Comparison of ENCODE assay signal across 25 cellular contexts in the genomic region with DNA sequence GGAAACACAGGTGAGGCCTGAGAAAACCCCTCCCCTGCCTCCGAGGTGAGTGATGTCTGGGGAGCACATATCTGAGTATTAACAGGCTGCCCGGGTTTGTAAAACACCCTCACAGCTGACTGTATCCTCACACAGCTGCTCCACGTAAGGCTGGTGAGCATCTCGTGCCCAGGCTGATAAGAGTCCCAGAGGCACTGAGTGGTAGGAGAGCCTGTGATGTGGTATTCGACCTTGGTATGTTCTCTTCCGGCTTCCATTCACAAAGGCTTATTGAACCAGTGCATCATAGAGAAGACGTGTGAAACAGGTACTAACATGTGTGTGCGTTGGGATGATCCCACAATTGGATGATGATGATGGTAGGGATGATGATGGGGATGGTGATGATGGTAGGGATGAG.
DNase-seq lines count a peak whose midpoint lies in the region; ATAC-seq, FAIRE-seq and TF ChIP-seq lines count a peak whose summit lies in the region.
"Had no signal": no experiment of that assay in that cellular context is flagged by ENCODE, and none has a peak within 500 bp of the region (broad histone marks: within the 10 kb centered on the region; RNA-seq: fewer than 3 reads in every experiment).

No MANE protein-coding gene starts in this region.

- H4K20me1 ChIP-seq in BLaER1 (no peaks in the 10 kb centered on the region), DND-41 (ENCODE audit: insufficient read depth, low read length) (no peaks in the 10 kb centered on the region), GM12878 (ENCODE audit: control insufficient read depth, insufficient read depth) (no peaks in the 10 kb centered on the region)
- H4K20me1 ChIP-seq: BLaER1 treated with 17β-estradiol and CSF1 and Interleukin-3, amounts not matched to agents 10 nM and 100 nM had no signal

- in situ Hi-C loops in GM12878 (cut with MboI), result no loop called here

- POLR2A ChIA-PET in GM12878 (lab: Charles Lee), result no interaction called here

- ATAC-seq in DND-41 (ENCODE audit: insufficient read depth, low read depth) (peak; percentile 44; the same call in 1 of the 3 replicates), GM12878 (peak; percentile 17; the same call in 1 of the 3 replicates), SK-N-SH treated with all-trans-retinoic acid at 6 μM for 48 hours (no peak)
- ATAC-seq: CD8-positive, alpha-beta T cell had no signal

- WGBS in GM12878 (ENCODE audit: insufficient coverage, insufficient replicate concordance, low lambda C conversion rate, missing lambda C conversion rate), result 17% methylated on average over 8 of the region's 8 CpGs
- WGBS in esophagus muscularis mucosa, result 91% methylated on average over 6 of the region's 8 CpGs
- 64 to 77% (median 72%) methylated on average over 6 to 8 of the region's 8 CpGs for WGBS in adrenal gland, 4 donors

- H3K27ac ChIP-seq in BLaER1 (no peak overlapping the region), DND-41 (ENCODE audit: low read length) (no peak overlapping the region), GM12878 (ENCODE audit: control insufficient read depth, insufficient read depth) (no peak overlapping the region), esophagus muscularis mucosa (replicated peaks in 1 of 4) (no peak overlapping the region), adrenal gland (no peak overlapping the region)
- H3K27ac ChIP-seq: BLaER1 treated with 17β-estradiol and CSF1 and Interleukin-3, amounts not matched to agents 10 nM and 100 nM; C4-2B had no signal

- no peak overlapping the region for H3K4me3 ChIP-seq in BLaER1
- H3K4me3 ChIP-seq in DND-41 (ENCODE audit: low read depth in 1 of 2, low read length in 2 of 2), result no peak overlapping the region
- H3K4me3 ChIP-seq in GM12878, result no peak overlapping the region
- no peak overlapping the region for H3K4me3 ChIP-seq in esophagus muscularis mucosa
- H3K4me3 ChIP-seq in adrenal gland, result no peak overlapping the region
- H3K4me3 ChIP-seq: BLaER1 treated with 17β-estradiol and CSF1 and Interleukin-3, amounts not matched to agents 10 nM and 100 nM had no signal

- TF ChIP-seq EP300 in GM12878 (IDR thresholded peaks at IDR 0.05; ENCODE audit: borderline replicate concordance in 1 of 2, control insufficient read depth in 1 of 2, low read depth in 2 of 2, low read length in 2 of 2) (no peak), esophagus muscularis mucosa (IDR thresholded peaks at IDR 0.05) (no peak)

- SMC1A ChIA-PET in GM12878 (lab: Charles Lee; ENCODE audit: uncharacterized antibody, unreplicated experiment), result interaction anchor here (0.7 to 1.2 kb wide), 2 partner anchors 18 to 20 kb away, joined by 3 read pairs; no protein-coding TSS in a partner anchor

- BruUV-seq in GM12878 (replicated peaks; lab: Mats Ljungman, UMichigan), result no TSS peak

- H2AFZ ChIP-seq in DND-41 (ENCODE audit: low read depth, low read length), result no peak overlapping the region
- H2AFZ ChIP-seq in GM12878 (ENCODE audit: control insufficient read depth, low read depth, low read length), result no peak overlapping the region

- H3K9me3 ChIP-seq in BLaER1 (no peaks in the 10 kb centered on the region), DND-41 (ENCODE audit: insufficient read depth, low read length, severe bottlenecking) (no peaks in the 10 kb centered on the region), GM12878 (replicated peaks; ENCODE audit: control insufficient read depth, insufficient read depth, low read length) (no peaks in the 10 kb centered on the region), esophagus muscularis mucosa (no peaks in the 10 kb centered on the region), adrenal gland (replicated peaks in 1 of 3) (no peaks in the 10 kb centered on the region)
- H3K9me3 ChIP-seq: BE2C, Caco-2 had no signal

- no peak for TF ChIP-seq RAD21 in GM12878 (IDR thresholded peaks at IDR 0.05; ENCODE audit: insufficient read depth, low read depth, low read length)

- FAIRE-seq in GM12878 (lab: Jason Lieb, UNC), result no peak
- FAIRE-seq: A204.1, D721Med, G401.6, GM12892, GM18507 had no signal

- intact Hi-C loops in GM12878 (cut with micrococcal nuclease; ENCODE audit: unreplicated experiment) (no loop called here), esophagus muscularis mucosa (cut with DNase I) (no loop called here), adrenal gland (cut with DNase I) (no loop called here)

- no peak for TF ChIP-seq POLR2A in GM12878 (IDR thresholded peaks at IDR 0.05; ENCODE audit: low read depth, low read length)
- no peak for TF ChIP-seq POLR2A in esophagus muscularis mucosa (IDR thresholded peaks at IDR 0.05; ENCODE audit: low read depth)
- TF ChIP-seq POLR2A in adrenal gland (IDR thresholded peaks at IDR 0.05), result no peak

- H3K9ac ChIP-seq in BLaER1, result no peak overlapping the region
- no peak overlapping the region for H3K9ac ChIP-seq in DND-41 (ENCODE audit: low read depth, low read length)
- no peak overlapping the region for H3K9ac ChIP-seq in GM12878 (ENCODE audit: control insufficient read depth, insufficient read depth, low read length)
- H3K9ac ChIP-seq: BLaER1 treated with 17β-estradiol and CSF1 and Interleukin-3, amounts not matched to agents 10 nM and 100 nM had no signal

- H3K4me1 ChIP-seq in BLaER1, result peaks cover 15% of the 10 kb centered on the region
- H3K4me1 ChIP-seq in DND-41 (ENCODE audit: insufficient read depth, low read length), result no peaks in the 10 kb centered on the region
- H3K4me1 ChIP-seq in GM12878 (ENCODE audit: control insufficient read depth, insufficient read depth, low read length), result no peaks in the 10 kb centered on the region
- no peaks in the 10 kb centered on the region for H3K4me1 ChIP-seq in esophagus muscularis mucosa
- H3K4me1 ChIP-seq in adrenal gland (replicated peaks in 1 of 2), result no peaks in the 10 kb centered on the region
- H3K4me1 ChIP-seq: BE2C, Caco-2 had no signal

- H3K4me2 ChIP-seq in BLaER1 (peak overlapping the region; percentile 24), DND-41 (ENCODE audit: insufficient read depth, low read length) (no peak overlapping the region), GM12878 (ENCODE audit: control insufficient read depth, insufficient read depth) (no peak overlapping the region)

- CTCF ChIA-PET in GM12878 (lab: Yijun Ruan, JAX), result no interaction called here

- DNase-seq in DND-41, result peak; percentile 5
- DNase-seq in GM12878 (ENCODE audit: low read depth, low spot score), result no peak
- peak; percentile 50 for DNase-seq in esophagus muscularis mucosa (ENCODE audit: extremely low spot score)
- no peak for DNase-seq in adrenal gland
- no peak for DNase-seq in DMS153 (lab: John Stamatoyannopoulos, UW)
- DNase-seq in SKM-1 (lab: John Stamatoyannopoulos, UW; ENCODE audit: unreplicated experiment), result no peak
- DNase-seq: 8988T; ACHN; BE2C; Caco-2; Calu3; CD4-positive, alpha-beta T cell; CD8-positive, alpha-beta T cell; DMS53; DMS79; GF-D8 had no signal

- H3K79me2 ChIP-seq in DND-41 (ENCODE audit: insufficient read depth, low read length), result no peaks in the 10 kb centered on the region
- H3K79me2 ChIP-seq in GM12878 (ENCODE audit: control insufficient read depth, insufficient read depth, low read length), result no peaks in the 10 kb centered on the region

- H3K27me3 ChIP-seq in BLaER1, result no peaks in the 10 kb centered on the region
- peaks cover 7% of the 10 kb centered on the region for H3K27me3 ChIP-seq in DND-41 (ENCODE audit: insufficient read depth, low read length, poor library complexity)
- H3K27me3 ChIP-seq in GM12878 (replicated peaks in 1 of 2; ENCODE audit: control insufficient read depth in 2 of 2, insufficient read depth in 2 of 2, low read length in 1 of 2), result no peaks in the 10 kb centered on the region; a peak in 2 of 4 replicates
- H3K27me3 ChIP-seq in esophagus muscularis mucosa, result peaks cover 0 to 62% (median 0%) of the 10 kb centered on the region in 4 donors
- peaks cover 15% of the 10 kb centered on the region for H3K27me3 ChIP-seq in adrenal gland
- H3K27me3 ChIP-seq: BE2C; BLaER1 treated with 17β-estradiol and CSF1 and Interleukin-3, amounts not matched to agents 10 nM and 100 nM had no signal

- RAD21 ChIA-PET in GM12878 (lab: Charles Lee; ENCODE audit: unreplicated experiment), result no interaction called here

- H3K36me3 ChIP-seq in BLaER1, result no peaks in the 10 kb centered on the region
- no peaks in the 10 kb centered on the region for H3K36me3 ChIP-seq in DND-41 (ENCODE audit: insufficient read depth, low read length)
- no peaks in the 10 kb centered on the region for H3K36me3 ChIP-seq in GM12878 (ENCODE audit: control insufficient read depth in 2 of 2, insufficient read depth in 2 of 2, low read length in 1 of 2)
- no peaks in the 10 kb centered on the region for H3K36me3 ChIP-seq in esophagus muscularis mucosa
- H3K36me3 ChIP-seq in adrenal gland (replicated peaks in 1 of 2), result no peaks in the 10 kb centered on the region
- H3K36me3 ChIP-seq: BE2C; BLaER1 treated with 17β-estradiol and CSF1 and Interleukin-3, amounts not matched to agents 10 nM and 100 nM had no signal

- TF ChIP-seq CTCF in DND-41 (IDR thresholded peaks at IDR 0.05; ENCODE audit: borderline replicate concordance, extremely low read depth, low read length, poor library complexity, severe bottlenecking), result no peak
- no peak for TF ChIP-seq CTCF in GM12878 (IDR thresholded peaks at IDR 0.05 in 2 of 3, conservative IDR thresholded peaks at IDR 0.05 in 1 of 3; ENCODE audit: control insufficient read depth in 2 of 3, extremely low read depth in 1 of 3, insufficient read depth in 1 of 3, low read depth in 3 of 3, low read length in 3 of 3)
- no peak for TF ChIP-seq CTCF in esophagus muscularis mucosa (IDR thresholded peaks at IDR 0.05)
- no peak for TF ChIP-seq CTCF in adrenal gland (IDR thresholded peaks at IDR 0.05)

TF ChIP-seq in GM12878, 131 proteins besides CTCF, POLR2A, EP300 and RAD21 (continues in another document):
- TF ChIP-seq POLR2AphosphoS5 (IDR thresholded peaks at IDR 0.05; ENCODE audit: low read length) (no peak), JUNB (IDR thresholded peaks at IDR 0.05) (no peak), KAT2A (conservative IDR thresholded peaks at IDR 0.05; ENCODE audit: control insufficient read depth, low read depth, low read length) (no peak)

TF ChIP-seq in SK-N-SH treated with all-trans-retinoic acid at 6 μM for 48 hours, 23 proteins besides CTCF, POLR2A, EP300 and RAD21 (continues in another document):
- no peak for TF ChIP-seq ZNF70 (CRISPR knock-in tag; IDR thresholded peaks at IDR 0.05)
- TF ChIP-seq, protein P1, sequence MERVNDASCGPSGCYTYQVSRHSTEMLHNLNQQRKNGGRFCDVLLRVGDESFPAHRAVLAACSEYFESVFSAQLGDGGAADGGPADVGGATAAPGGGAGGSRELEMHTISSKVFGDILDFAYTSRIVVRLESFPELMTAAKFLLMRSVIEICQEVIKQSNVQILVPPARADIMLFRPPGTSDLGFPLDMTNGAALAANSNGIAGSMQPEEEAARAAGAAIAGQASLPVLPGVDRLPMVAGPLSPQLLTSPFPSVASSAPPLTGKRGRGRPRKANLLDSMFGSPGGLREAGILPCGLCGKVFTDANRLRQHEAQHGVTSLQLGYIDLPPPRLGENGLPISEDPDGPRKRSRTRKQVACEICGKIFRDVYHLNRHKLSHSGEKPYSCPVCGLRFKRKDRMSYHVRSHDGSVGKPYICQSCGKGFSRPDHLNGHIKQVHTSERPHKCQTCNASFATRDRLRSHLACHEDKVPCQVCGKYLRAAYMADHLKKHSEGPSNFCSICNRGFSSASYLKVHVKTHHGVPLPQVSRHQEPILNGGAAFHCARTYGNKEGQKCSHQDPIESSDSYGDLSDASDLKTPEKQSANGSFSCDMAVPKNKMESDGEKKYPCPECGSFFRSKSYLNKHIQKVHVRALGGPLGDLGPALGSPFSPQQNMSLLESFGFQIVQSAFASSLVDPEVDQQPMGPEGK (CRISPR knock-in tag; IDR thresholded peaks at IDR 0.05; ENCODE audit: borderline replicate concordance), result no peak
- no peak for TF ChIP-seq ESRRG (CRISPR knock-in tag; IDR thresholded peaks at IDR 0.05)

Comparison
In these comparisons a context has a peak if more than half of its experiments do, and no peak if none do; other contexts are left out.
1. DNase-seq: peak in DND-41 (single experiment) and esophagus muscularis mucosa (single experiment); none in GM12878 (single experiment), adrenal gland (0 of 7), DMS153 (single experiment) and SKM-1 (single experiment).